15 cellular contexts compared by ENCODE assay signal in genomic region chr6:166907871-166908806, GRCh38. TPM values are rescaled to one million over a fixed set of nuclear protein-coding genes. Genes with fewer than 3 reads are reported as not detected.
DNase-seq lines count a peak whose midpoint lies in the region; ATAC-seq and TF ChIP-seq lines count a peak whose summit lies in the region.
"Had no signal": no experiment of that assay in that cellular context is flagged by ENCODE, and none has a peak within 500 bp of the region (broad histone marks: within the 10 kb centered on the region; RNA-seq: fewer than 3 reads in every experiment).

No MANE protein-coding gene starts in this region.

- peaks cover 31% of the 10 kb centered on the region for H3K36me3 Mint-ChIP-seq in CD4-positive, CD25-positive, alpha-beta regulatory T cell
- no peaks in the 10 kb centered on the region for H3K36me3 Mint-ChIP-seq in naive B cell

- no peaks in the 10 kb centered on the region for H3K9me3 Mint-ChIP-seq in CD4-positive, CD25-positive, alpha-beta regulatory T cell
- no peaks in the 10 kb centered on the region for H3K9me3 Mint-ChIP-seq in naive B cell

- no peak overlapping the region for H3K9ac ChIP-seq in OCI-LY3 (ENCODE audit: low read length)
- no peak overlapping the region for H3K9ac ChIP-seq in SK-N-SH
- no peak overlapping the region for H3K9ac ChIP-seq in GM23248
- H3K9ac ChIP-seq: KMS-11 had no signal

- peak overlapping the region; percentile 68 for H3K4me2 ChIP-seq in OCI-LY3 (ENCODE audit: low read length)
- no peak overlapping the region for H3K4me2 ChIP-seq in SK-N-SH
- H3K4me2 ChIP-seq in GM23248 (ENCODE audit: unreplicated experiment), result no peak overlapping the region
- H3K4me2 ChIP-seq: KMS-11 had no signal

- POLR2A ChIA-PET in SK-N-SH (lab: Yijun Ruan, JAX), result interaction anchor here (0.6 kb wide), 1 partner anchor 120 kb away, joined by 4 read pairs; no protein-coding TSS in a partner anchor

- TF ChIP-seq RAD21 in SK-N-SH (IDR thresholded peaks at IDR 0.05; ENCODE audit: low read length), result no peak

- H2AFZ ChIP-seq in OCI-LY3 (ENCODE audit: low read depth, low read length) (no peak overlapping the region), SK-N-SH (ENCODE audit: low read depth) (no peak overlapping the region), GM23248 (no peak overlapping the region)

- no peak for DNase-seq in CD4-positive, CD25-positive, alpha-beta regulatory T cell
- DNase-seq in DMS79 treated with DMSO at 0.1 percent for 48 hours (lab: John Stamatoyannopoulos, UW), result peak; percentile 13
- no peak for DNase-seq in naive B cell
- DNase-seq in stimulated activated CD4-positive, alpha-beta T cell treated with anti-CD3 and anti-CD28 coated beads, Interleukin-2, amount 100 ng/mL, for 24 hours, result no peak
- DNase-seq in SK-N-SH, result no peak
- no peak for DNase-seq in GM23248
- DNase-seq: activated CD4-positive, alpha-beta T cell treated with anti-CD3 and anti-CD28 coated beads for 48 hours; cortex of kidney; stimulated activated CD4-positive, alpha-beta T cell treated with anti-CD3 and anti-CD28 coated beads, Interleukin-4, amount 100 ng/mL, for 1 hour; transverse colon had no signal

- ATAC-seq in CD4-positive, CD25-positive, alpha-beta regulatory T cell (ENCODE audit: low read depth in 2 of 2), result no peak
- ATAC-seq in naive B cell (ENCODE audit: low read depth in 2 of 2) (no peak), HG02588 (IDR thresholded peaks at IDR 0.05; ENCODE audit: unreplicated experiment) (no peak)

- H3K36me3 ChIP-seq in CD4-positive, CD25-positive, alpha-beta regulatory T cell (ENCODE audit: control insufficient read depth, insufficient read depth, low read length), result no peaks in the 10 kb centered on the region
- no peaks in the 10 kb centered on the region for H3K36me3 ChIP-seq in OCI-LY3 (replicated peaks; ENCODE audit: low read depth, low read length)
- no peaks in the 10 kb centered on the region for H3K36me3 ChIP-seq in SK-N-SH (replicated peaks in 1 of 2; ENCODE audit: control insufficient read depth in 1 of 2, insufficient read depth in 2 of 2, low read length in 1 of 2)
- H3K36me3 ChIP-seq in GM23248 (ENCODE audit: low read depth), result no peaks in the 10 kb centered on the region
- H3K36me3 ChIP-seq: transverse colon had no signal

- CTCF ChIA-PET in SK-N-SH (lab: Yijun Ruan, JAX), result interaction anchor here (1.3 kb wide), 1 partner anchor 443 kb away, joined by 3 read pairs; no protein-coding TSS in a partner anchor

- in situ Hi-C loops in GM23248 (cut with MboI), result no loop called here

- no peaks in the 10 kb centered on the region for H3K27me3 Mint-ChIP-seq in CD4-positive, CD25-positive, alpha-beta regulatory T cell
- no peaks in the 10 kb centered on the region for H3K27me3 Mint-ChIP-seq in naive B cell

- H3K27me3 ChIP-seq in CD4-positive, CD25-positive, alpha-beta regulatory T cell (ENCODE audit: control insufficient read depth, insufficient read depth, low read length), result no peaks in the 10 kb centered on the region
- H3K27me3 ChIP-seq in OCI-LY3 (ENCODE audit: low read depth, low read length) (peaks cover 20% of the 10 kb centered on the region), SK-N-SH (ENCODE audit: insufficient read depth) (no peaks in the 10 kb centered on the region), GM23248 (replicated peaks; ENCODE audit: insufficient read depth) (no peaks in the 10 kb centered on the region)
- H3K27me3 ChIP-seq: transverse colon had no signal

- 67% methylated on average over 18 of the region's 20 CpGs for WGBS in SK-N-SH (ENCODE audit: low lambda C conversion rate)
- 42 to 43% methylated on average over 20 of the region's 20 CpGs for WGBS in GM23248 (ENCODE audit: low coverage in 1 of 2, low lambda C conversion rate in 2 of 2, missing lambda C conversion rate in 2 of 2), 2 experiments

- peak overlapping the region; percentile 59 to 96 (median 86) for H3K27ac Mint-ChIP-seq in CD4-positive, CD25-positive, alpha-beta regulatory T cell
- peak overlapping the region; percentile 16 to 94 (median 58) for H3K27ac Mint-ChIP-seq in naive B cell

- H3K4me1 ChIP-seq in CD4-positive, CD25-positive, alpha-beta regulatory T cell (ENCODE audit: control insufficient read depth, insufficient read depth, low read length, poor library complexity, severe bottlenecking), result peaks cover 18% of the 10 kb centered on the region
- H3K4me1 ChIP-seq in OCI-LY3 (ENCODE audit: low read length) (peaks cover 19% of the 10 kb centered on the region), SK-N-SH (ENCODE audit: control insufficient read depth in 1 of 2, insufficient read depth in 2 of 2, low read depth in 1 of 2, low read length in 1 of 2) (no peaks in the 10 kb centered on the region), GM23248 (ENCODE audit: insufficient read depth) (no peaks in the 10 kb centered on the region)
- H3K4me1 ChIP-seq: transverse colon had no signal

- no peak for TF ChIP-seq EP300 in SK-N-SH (IDR thresholded peaks at IDR 0.05; ENCODE audit: borderline replicate concordance in 1 of 2, low read depth in 1 of 2, low read length in 1 of 2)

- H3K9me3 ChIP-seq in CD4-positive, CD25-positive, alpha-beta regulatory T cell (ENCODE audit: control insufficient read depth in 2 of 2, low read length in 2 of 2), result no peaks in the 10 kb centered on the region
- no peaks in the 10 kb centered on the region for H3K9me3 ChIP-seq in OCI-LY3 (ENCODE audit: insufficient read depth, low read length)
- H3K9me3 ChIP-seq in SK-N-SH, result no peaks in the 10 kb centered on the region
- H3K9me3 ChIP-seq in GM23248 (ENCODE audit: low read depth), result no peaks in the 10 kb centered on the region
- H3K9me3 ChIP-seq: transverse colon had no signal

- H3K79me2 ChIP-seq in OCI-LY3 (ENCODE audit: low read length) (no peaks in the 10 kb centered on the region), SK-N-SH (ENCODE audit: insufficient read depth) (no peaks in the 10 kb centered on the region), GM23248 (ENCODE audit: insufficient read depth) (no peaks in the 10 kb centered on the region)

- peaks cover 19 to 46% (median 33%) of the 10 kb centered on the region in 4 donors for H3K4me1 Mint-ChIP-seq in CD4-positive, CD25-positive, alpha-beta regulatory T cell
- peaks cover 49 to 65% (median 62%) of the 10 kb centered on the region in 3 donors for H3K4me1 Mint-ChIP-seq in naive B cell

- peak overlapping the region in 2 of 4 donors; percentile 50 to 88 for H3K4me3 Mint-ChIP-seq in CD4-positive, CD25-positive, alpha-beta regulatory T cell
- H3K4me3 Mint-ChIP-seq in naive B cell, result peak overlapping the region in 7 of 8 donors; percentile 37 to 89 (median 74)

- H3K27ac ChIP-seq in CD4-positive, CD25-positive, alpha-beta regulatory T cell (ENCODE audit: insufficient read depth, low read length, poor library complexity, severe bottlenecking), result no peak overlapping the region
- H3K27ac ChIP-seq in OCI-LY3 (ENCODE audit: low read length) (no peak overlapping the region), SK-N-SH (ENCODE audit: low read depth in 2 of 2, low read length in 1 of 2) (no peak overlapping the region), GM23248 (no peak overlapping the region)
- H3K27ac ChIP-seq: C4-2B, epithelial cell of prostate, KMS-11, transverse colon had no signal

- H4K20me1 ChIP-seq in OCI-LY3 (ENCODE audit: insufficient read depth, low read length), result no peaks in the 10 kb centered on the region
- H4K20me1 ChIP-seq in SK-N-SH (ENCODE audit: insufficient read depth), result no peaks in the 10 kb centered on the region
- H4K20me1 ChIP-seq in GM23248 (ENCODE audit: insufficient read depth), result no peaks in the 10 kb centered on the region

- no peak for TF ChIP-seq CTCF in OCI-LY3 (IDR thresholded peaks at IDR 0.05; ENCODE audit: low read depth, low read length)
- TF ChIP-seq CTCF in SK-N-SH (IDR thresholded peaks at IDR 0.05), result no peak

- peak overlapping the region; percentile 64 for H3K4me3 ChIP-seq in CD4-positive, CD25-positive, alpha-beta regulatory T cell (ENCODE audit: low read depth, low read length)
- H3K4me3 ChIP-seq in OCI-LY3 (ENCODE audit: low read length) (no peak overlapping the region; the same call in 1 of the 2 replicates), SK-N-SH (ENCODE audit: low read depth in 2 of 2, low read length in 1 of 2) (no peak overlapping the region), GM23248 (no peak overlapping the region)
- H3K4me3 ChIP-seq: transverse colon had no signal

- H3K9me2 ChIP-seq in SK-N-SH, result no peaks in the 10 kb centered on the region
- H3K9me2 ChIP-seq in GM23248 (ENCODE audit: insufficient read depth), result no peaks in the 10 kb centered on the region

- H3F3A ChIP-seq in SK-N-SH (replicated peaks; ENCODE audit: insufficient read depth) (no peaks in the 10 kb centered on the region), GM23248 (ENCODE audit: insufficient read depth) (no peaks in the 10 kb centered on the region)

TF ChIP-seq in SK-N-SH, 30 proteins besides CTCF, POLR2A, EP300 and RAD21:
- no peak for TF ChIP-seq MXI1 (IDR thresholded peaks at IDR 0.05; ENCODE audit: low read depth, low read length)
- TF ChIP-seq GABPA (IDR thresholded peaks at IDR 0.05; ENCODE audit: low read depth), result no peak
- no peak for TF ChIP-seq EZH2phosphoT487 (IDR thresholded peaks at IDR 0.05; ENCODE audit: borderline replicate concordance, low read depth)
- no peak for TF ChIP-seq NFIC (IDR thresholded peaks at IDR 0.05; ENCODE audit: borderline replicate concordance)
- TF ChIP-seq TAF1 (IDR thresholded peaks at IDR 0.05; ENCODE audit: borderline replicate concordance, low read depth, low read length), result no peak
TF ChIP-seq in SK-N-SH: peak in this region for 0.

RNA-seq across cellular contexts. Expression of gene RNASET2, which starts 48.2 kb away (rescaled TPM):
- 213 TPM for total RNA-seq in CD4-positive, CD25-positive, alpha-beta regulatory T cell
- 100 to 1,000 TPM; 361 to 410 (median 381) TPM for polyA plus RNA-seq in CD4-positive, CD25-positive, alpha-beta regulatory T cell
- polyA plus RNA-seq in naive B cell (ENCODE audit: low read depth in 6 of 6) (100 to 1,000 TPM; 472 to 744 (median 534) TPM), SK-N-SH (2012; rRNA removed) (58.4 and 59.2 TPM in 2 replicates), GM23248 (2016; fragmentation: Nextera tagmentation; extraction: Ambion mirVana) (26.8 and 28.9 TPM in 2 replicates)
- polyA plus RNA-seq in SK-N-SH (2012; cell fraction: cytosol; rRNA removed), result 54.7 and 56.7 TPM in 2 replicates
- 43.6 and 50.8 TPM in 2 replicates for polyA plus RNA-seq in SK-N-SH (2012; cell fraction: nucleus; rRNA removed)
- total RNA-seq in GM23248 (2014; rRNA removed; shearing (Covaris generic)), result 23.5 and 34.4 TPM in 2 replicates
